28 cellular contexts compared by ENCODE assay signal in the genomic region with DNA sequence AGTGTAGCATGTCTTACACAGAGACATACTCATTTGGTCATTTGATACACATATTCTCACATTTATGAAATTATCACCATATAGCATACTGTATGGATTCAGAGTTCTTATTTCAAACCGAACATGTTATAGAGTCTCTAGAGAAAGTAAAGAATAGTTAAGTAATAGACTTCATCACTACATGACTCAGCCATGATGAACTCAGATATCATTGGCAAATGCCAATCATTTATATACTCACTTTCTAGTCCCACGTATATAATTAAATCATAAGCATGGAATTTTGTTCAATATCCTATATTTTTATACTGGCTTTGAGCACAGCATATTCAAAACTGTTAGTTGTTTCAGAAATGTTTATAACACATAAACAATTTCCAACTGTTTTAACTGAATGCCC.
"Had no signal": no experiment of that assay in that cellular context is flagged by ENCODE, and none has a peak within 500 bp of the region (broad histone marks: within the 10 kb centered on the region; RNA-seq: fewer than 3 reads in every experiment).

No MANE protein-coding gene starts in this region.

- H3K27me3 ChIP-seq: ascending aorta had no signal

- H3K36me3 ChIP-seq: ascending aorta had no signal

- FAIRE-seq: TTC549 had no signal

- H3K4me1 ChIP-seq: ascending aorta had no signal

- ATAC-seq: activated CD8-positive, alpha-beta memory T cell treated with anti-CD3 and anti-CD28 coated beads, Interleukin-2, amount 10 ng/mL, durations not matched to agents 7 days and 5 days; activated CD8-positive, alpha-beta T cell treated with anti-CD3 and anti-CD28 coated beads, Interleukin-2, amount 10 ng/mL, durations not matched to agents 7 days and 5 days; activated naive CD8-positive, alpha-beta T cell treated with anti-CD3 and anti-CD28 coated beads, Interleukin-2, amount 50 U/mL, for 24 hours had no signal

- H3K27ac ChIP-seq: ascending aorta, VCaP had no signal

- H3K4me3 ChIP-seq: ascending aorta had no signal

- DNase-seq: activated B cell treated with CpG ODN at 0.5 μM for 24 hours; activated CD4-positive, alpha-beta memory T cell treated with anti-CD3 and anti-CD28 coated beads, Interleukin-2, amount 10 ng/mL, durations not matched to agents 7 days and 5 days; activated CD4-positive, alpha-beta T cell treated with anti-CD3 and anti-CD28 coated beads for 4 hours; activated CD4-positive, alpha-beta T cell treated with anti-CD3 and anti-CD28 coated beads, Interleukin-2, amount 10 ng/mL, durations not matched to agents 24 days and 14 days; activated CD4-positive, alpha-beta T cell treated with anti-CD3 and anti-CD28 coated beads, Interleukin-2, amount 50 U/mL, for 1 hour; activated CD4-positive, alpha-beta T cell treated with anti-CD3 and anti-CD28 coated beads, Interleukin-2, amount 50 U/mL, for 48 hours; activated CD4-positive, CD25-positive, alpha-beta regulatory T cell treated with anti-CD3 and anti-CD28 coated beads, Interleukin-2, amount 50 U/mL, for 72 hours; activated CD8-positive, alpha-beta memory T cell treated with anti-CD3 and anti-CD28 coated beads for 24 hours; activated CD8-positive, alpha-beta memory T cell treated with anti-CD3 and anti-CD28 coated beads, Interleukin-2, amount 10 ng/mL, durations not matched to agents 7 days and 5 days; activated CD8-positive, alpha-beta memory T cell treated with anti-CD3 and anti-CD28 coated beads, Interleukin-2, amount 50 U/mL, for 48 hours; activated CD8-positive, alpha-beta T cell treated with anti-CD3 and anti-CD28 coated beads, Interleukin-2, amount 10 ng/mL, durations not matched to agents 7 days and 5 days; activated effector memory CD4-positive, alpha-beta T cell treated with Interleukin-2 at 50 U/mL for 16 hours; activated gamma-delta T cell; activated naive CD4-positive, alpha-beta T cell treated with anti-CD3 and anti-CD28 coated beads, Interleukin-2, amount 10 ng/mL, durations not matched to agents 7 days and 5 days; activated naive CD4-positive, alpha-beta T cell treated with Interleukin-2 at 50 U/mL for 16 hours; activated naive CD8-positive, alpha-beta T cell treated with anti-CD3 and anti-CD28 coated beads, Interleukin-2, amount 10 ng/mL, durations not matched to agents 7 days and 5 days; activated naive CD8-positive, alpha-beta T cell treated with anti-CD3 and anti-CD28 coated beads, Interleukin-2, amount 50 U/mL, for 24 hours; activated T-cell treated with anti-CD3 and anti-CD28 coated beads, Interleukin-2, amount 50 U/mL, for 24 hours; activated T-cell treated with anti-CD3 and anti-CD28 coated beads, Interleukin-2, amount 50 U/mL, for 48 hours; amygdala; anterior cingulate cortex; central memory CD4-positive, alpha-beta T cell; T-helper 1 cell; T-helper 2 cell; T-helper 9 cell had no signal

- H3K9me3 ChIP-seq: ascending aorta had no signal
